ENCODE assay signal across 15 cellular contexts in the genomic region with DNA sequence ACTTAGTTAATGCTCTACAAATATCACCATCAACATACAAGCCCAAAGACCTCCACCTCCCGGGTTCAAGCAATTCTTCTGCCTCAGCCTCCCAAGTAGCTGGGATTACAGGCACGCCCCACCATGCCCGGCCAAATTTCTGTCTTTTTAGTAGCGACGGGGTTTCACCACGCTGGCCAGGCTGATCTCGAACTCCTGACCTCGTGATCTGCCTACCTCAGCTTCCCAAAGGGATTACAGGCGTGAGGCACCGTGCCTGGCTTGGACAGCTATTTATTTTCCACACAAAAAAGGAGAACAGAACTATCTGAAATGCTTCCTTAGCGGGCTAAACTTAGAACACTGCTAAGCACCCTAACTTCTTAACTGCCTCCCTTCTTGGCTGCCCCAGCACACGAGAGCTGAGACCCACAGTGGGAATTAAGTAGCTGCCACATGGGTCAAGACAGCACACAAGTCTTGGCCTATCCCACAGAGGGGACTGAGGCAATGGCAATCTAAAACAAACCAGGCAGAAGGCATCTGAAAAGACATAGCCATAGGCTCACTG. TPM values are rescaled to one million over a fixed set of nuclear protein-coding genes. Genes with fewer than 3 reads are reported as not detected.
DNase-seq lines count a peak whose midpoint lies in the region; TF ChIP-seq lines count a peak whose summit lies in the region.
"Had no signal": no experiment of that assay in that cellular context is flagged by ENCODE, and none has a peak within 500 bp of the region (broad histone marks: within the 10 kb centered on the region; RNA-seq: fewer than 3 reads in every experiment).

No MANE protein-coding gene starts in this region.

- no peak overlapping the region for H3K4me3 ChIP-seq in Peyer's patch
- H3K4me3 ChIP-seq in colonic mucosa, result no peak overlapping the region
- peak overlapping the region in 1 of 8 donors; percentile 54 for H3K4me3 ChIP-seq in spleen
- H3K4me3 ChIP-seq: gastroesophageal sphincter had no signal

- peak overlapping the region; percentile 30 to 76 (median 64) for H3K27ac ChIP-seq in Peyer's patch
- peak overlapping the region; percentile 29 for H3K27ac ChIP-seq in colonic mucosa
- H3K27ac ChIP-seq in spleen, result peak overlapping the region; percentile 64 to 94 (median 88)

- peaks cover 0 to 9% (median 0%) of the 10 kb centered on the region in 3 donors for H3K36me3 ChIP-seq in Peyer's patch
- no peaks in the 10 kb centered on the region for H3K36me3 ChIP-seq in colonic mucosa
- H3K36me3 ChIP-seq in spleen, result peaks cover 0 to 92% (median 18%) of the 10 kb centered on the region in 6 donors
- H3K36me3 ChIP-seq: gastroesophageal sphincter had no signal

- H3K9me3 ChIP-seq in Peyer's patch (no peaks in the 10 kb centered on the region), colonic mucosa (no peaks in the 10 kb centered on the region), spleen (no peaks in the 10 kb centered on the region)

- H3K4me3 Mint-ChIP-seq in Calu3 (ENCODE audit: low read depth, unreplicated experiment), result no peak overlapping the region

- no peaks in the 10 kb centered on the region for H3K27me3 Mint-ChIP-seq in Calu3 (ENCODE audit: unreplicated experiment)

- no peaks in the 10 kb centered on the region for H3K4me1 Mint-ChIP-seq in Calu3 (ENCODE audit: low read depth, unreplicated experiment)

- H3K9me3 Mint-ChIP-seq in Calu3 (ENCODE audit: low read depth, unreplicated experiment), result no peaks in the 10 kb centered on the region

- no peak overlapping the region for H3K9ac ChIP-seq in colonic mucosa (ENCODE audit: low read depth in 2 of 2, low read length in 2 of 2)

- DNase-seq in NOMO-1 treated with DMSO at 0.1 percent for 48 hours (lab: John Stamatoyannopoulos, UW; ENCODE audit: unreplicated experiment) (peak; percentile 19), NOMO-1 treated with dmso at 0.1 percent for 144 hours (lab: John Stamatoyannopoulos, UW; ENCODE audit: unreplicated experiment) (no peak), Peyer's patch (peak in 1 of 3 donors; percentile 48), colonic mucosa (no peak), spleen (peak; percentile 72), RKO (ENCODE audit: low spot score) (no peak), Calu3 (no peak)
- no peak for DNase-seq in stimulated activated CD4-positive, alpha-beta T cell treated with anti-CD3 and anti-CD28 coated beads, Interleukin-1b, Interleukin-23, amount 100 ng/mL, for 48 hours
- DNase-seq: 8988T; activated CD4-positive, CD25-positive, alpha-beta regulatory T cell; activated effector memory CD4-positive, alpha-beta T cell treated with Interleukin-2 at 50 U/mL for 16 hours; NCI-H1105; NCI-H2227 treated with DMSO at 0.1 percent for 48 hours had no signal

- BruUV-seq in Calu3 (replicated peaks; lab: Mats Ljungman, UMichigan), result no TSS peak

- peaks cover 0 to 37% (median 3%) of the 10 kb centered on the region in 4 donors for H3K4me1 ChIP-seq in Peyer's patch
- no peaks in the 10 kb centered on the region for H3K4me1 ChIP-seq in colonic mucosa
- peaks cover 37 to 98% (median 80%) of the 10 kb centered on the region in 6 donors for H3K4me1 ChIP-seq in spleen
- H3K4me1 ChIP-seq: gastroesophageal sphincter had no signal

- 78 to 87% (median 86%) methylated on average over 12 of the region's 12 CpGs for whole genome bisulfite sequencing in spleen, 5 donors

- CTCF ChIA-PET in Calu3 (lab: Charles Lee), result no interaction called here

- no peak overlapping the region for H3K27ac Mint-ChIP-seq in Calu3 (ENCODE audit: unreplicated experiment)
- H3K27ac Mint-ChIP-seq: progenitor cell of endocrine pancreas had no signal

- H3K27me3 ChIP-seq in Peyer's patch (no peaks in the 10 kb centered on the region), colonic mucosa (no peaks in the 10 kb centered on the region), spleen (replicated peaks in 1 of 7) (no peaks in the 10 kb centered on the region)
- H3K27me3 ChIP-seq: gastroesophageal sphincter had no signal

- intact Hi-C loops in colonic mucosa (cut with DNase I), result no loop called here
- intact Hi-C loops in spleen (cut with DNase I; ENCODE audit: low total_unique reads), result no loop called here
- intact Hi-C loops in Calu3 (cut with micrococcal nuclease; ENCODE audit: unreplicated experiment), result no loop called here

- no peaks in the 10 kb centered on the region for H3K36me3 Mint-ChIP-seq in Calu3 (ENCODE audit: insufficient read depth, unreplicated experiment)

- no peak for TF ChIP-seq CTCF in Peyer's patch (IDR thresholded peaks at IDR 0.05)
- no peak for TF ChIP-seq CTCF in colonic mucosa (IDR thresholded peaks at IDR 0.05)
- no peak for TF ChIP-seq CTCF in spleen (IDR thresholded peaks at IDR 0.05 in 8 of 11, conservative IDR thresholded peaks at IDR 0.05 in 3 of 11)
- TF ChIP-seq CTCF in Calu3 (IDR thresholded peaks at IDR 0.05; ENCODE audit: unreplicated experiment), result no peak

- TF ChIP-seq POLR2A in Peyer's patch (IDR thresholded peaks at IDR 0.05) (no peak), spleen (IDR thresholded peaks at IDR 0.05) (no peak)

RNA-seq across cellular contexts. Expression of a gene that starts 24.8 kb away (rescaled TPM):
- total RNA-seq in Peyer's patch, result 100 to 1,000 TPM in 1 of 4 donors, 10 to 100 TPM in 3; 11.8 to 182 (median 21.0) TPM
- total RNA-seq in colonic mucosa, result 1 to 10 TPM; 5.9 to 8.0 TPM
- total RNA-seq in spleen, result 100 to 1,000 TPM in 6 of 7 donors, 10 to 100 TPM in 1; 85.6 to 135 (median 106) TPM
- 10 to 100 TPM; 27.3 to 63.2 (median 29.3) TPM for polyA plus RNA-seq in spleen
- not detected in 2 replicates for total RNA-seq in Calu3 (2022)

Comparison
In these comparisons a context has a peak if more than half of its experiments do, and no peak if none do; other contexts are left out.
1. DNase-seq: peak in NOMO-1 treated with DMSO at 0.1 percent for 48 hours (single experiment) and spleen (single experiment); none in NOMO-1 treated with dmso at 0.1 percent for 144 hours (single experiment), colonic mucosa (single experiment), stimulated activated CD4-positive, alpha-beta T cell treated with anti-CD3 and anti-CD28 coated beads, Interleukin-1b, Interleukin-23, amount 100 ng/mL, for 48 hours (single experiment), RKO (single experiment) and Calu3 (single experiment).
2. H3K27ac ChIP-seq: peak in every context shown above with its lines; median percentile 88 in spleen; 64 in Peyer's patch; 29 in colonic mucosa.